Comparison of ENCODE assay signal across 14 cellular contexts in genomic region chr7:150382844-150383225, GRCh38. TPM values are rescaled to one million over a fixed set of nuclear protein-coding genes. Genes with fewer than 3 reads are reported as not detected.
DNase-seq lines count a peak whose midpoint lies in the region; ATAC-seq, FAIRE-seq and TF ChIP-seq lines count a peak whose summit lies in the region.
"Had no signal": no experiment of that assay in that cellular context is flagged by ENCODE, and none has a peak within 500 bp of the region (broad histone marks: within the 10 kb centered on the region; RNA-seq: fewer than 3 reads in every experiment).

No MANE protein-coding gene starts in this region.

- H3K27ac ChIP-seq in endodermal cell (ENCODE audit: low read depth, low read length) = peak overlapping the region; percentile 98
- no peak overlapping the region for H3K27ac ChIP-seq in tibial artery

- no peak overlapping the region for H3K4me3 Mint-ChIP-seq in endodermal cell
- peak overlapping the region; percentile 47 for H3K4me3 Mint-ChIP-seq in progenitor cell of endocrine pancreas (ENCODE audit: low read depth)
- no peak overlapping the region for H3K4me3 Mint-ChIP-seq in naive thymus-derived CD8-positive, alpha-beta T cell

- DNase-seq in GM12891 (ENCODE audit: insufficient read length, low spot score) (no peak), NCI-H526 treated with DMSO at 0.1 percent for 48 hours (lab: John Stamatoyannopoulos, UW) (peak; percentile 99), endodermal cell (no peak), progenitor cell of endocrine pancreas (ENCODE audit: low spot score, unreplicated experiment) (no peak), ecto neural progenitor cell (ENCODE audit: low spot score) (no peak), COR-L47 (lab: John Stamatoyannopoulos, UW) (no peak), tibial artery (no peak)
- no peak for DNase-seq in naive thymus-derived CD8-positive, alpha-beta T cell
- DNase-seq: activated CD4-positive, alpha-beta T cell treated with anti-CD3 and anti-CD28 coated beads for 1 hour; activated T-cell treated with anti-CD3 and anti-CD28 coated beads, Interleukin-2, amount 50 U/mL, for 48 hours; effector CD8-positive, alpha-beta T cell; OCI-M1; SW 1271 had no signal

- H3K36me3 Mint-ChIP-seq in endodermal cell (ENCODE audit: low read depth) (peaks cover 15% of the 10 kb centered on the region), progenitor cell of endocrine pancreas (ENCODE audit: insufficient read depth) (no peaks in the 10 kb centered on the region)
- peaks cover 0 to 2% (median 0%) of the 10 kb centered on the region in 3 donors for H3K36me3 Mint-ChIP-seq in naive thymus-derived CD8-positive, alpha-beta T cell

- peaks cover 48% of the 10 kb centered on the region for H3K4me1 Mint-ChIP-seq in endodermal cell
- H3K4me1 Mint-ChIP-seq in progenitor cell of endocrine pancreas (ENCODE audit: low read depth) = peaks cover 58% of the 10 kb centered on the region
- H3K4me1 Mint-ChIP-seq in naive thymus-derived CD8-positive, alpha-beta T cell = peaks cover 11 to 29% (median 27%) of the 10 kb centered on the region in 4 donors

- H3K4me1 ChIP-seq in endodermal cell (ENCODE audit: control insufficient read depth, insufficient read depth, low read length) (peaks cover 14% of the 10 kb centered on the region), tibial artery (peaks cover 0 to 39% (median 11%) of the 10 kb centered on the region in 4 donors)

- peak; percentile 9 for FAIRE-seq in GM12891 (lab: Jason Lieb, UNC)

- no peak for TF ChIP-seq POLR2A in GM12891 (IDR thresholded peaks at IDR 0.05; ENCODE audit: low read depth, low read length)

- intact Hi-C loops in tibial artery (cut with DNase I; ENCODE audit: low total_unique reads) = loop anchor here (5.0 kb wide), 1 partner anchor 46 kb away; no protein-coding TSS in a partner anchor

- ATAC-seq in naive thymus-derived CD8-positive, alpha-beta T cell = no peak

- H3K9me3 ChIP-seq in endodermal cell (ENCODE audit: control insufficient read depth, low read length) (no peaks in the 10 kb centered on the region), tibial artery (no peaks in the 10 kb centered on the region)

- H3K36me3 ChIP-seq in endodermal cell (ENCODE audit: control insufficient read depth, insufficient read depth, low read length) (no peaks in the 10 kb centered on the region), tibial artery (no peaks in the 10 kb centered on the region)

- no peak overlapping the region for H3K4me3 ChIP-seq in endodermal cell (ENCODE audit: low read length)
- no peak overlapping the region for H3K4me3 ChIP-seq in tibial artery
- H3K4me3 ChIP-seq: skin epidermis had no signal

- WGBS in endodermal cell (ENCODE audit: insufficient coverage in 1 of 2, insufficient read length in 1 of 2), 2 experiments = 90% methylated on average over 4 of the region's 4 CpGs; no CpG with 5 or more reads in 1 of the 2 experiments

- H3K9me3 Mint-ChIP-seq in endodermal cell (no peaks in the 10 kb centered on the region), progenitor cell of endocrine pancreas (ENCODE audit: low read depth) (no peaks in the 10 kb centered on the region)
- H3K9me3 Mint-ChIP-seq in naive thymus-derived CD8-positive, alpha-beta T cell = no peaks in the 10 kb centered on the region

- H3K27me3 Mint-ChIP-seq in endodermal cell (ENCODE audit: insufficient read depth) = no peaks in the 10 kb centered on the region
- no peaks in the 10 kb centered on the region for H3K27me3 Mint-ChIP-seq in progenitor cell of endocrine pancreas
- no peaks in the 10 kb centered on the region for H3K27me3 Mint-ChIP-seq in naive thymus-derived CD8-positive, alpha-beta T cell

- H3K27ac Mint-ChIP-seq in endodermal cell = peak overlapping the region; percentile 55
- peak overlapping the region; percentile 93 for H3K27ac Mint-ChIP-seq in progenitor cell of endocrine pancreas
- peak overlapping the region in 2 of 10 donors; percentile 8 to 32 for H3K27ac Mint-ChIP-seq in naive thymus-derived CD8-positive, alpha-beta T cell

- no peak overlapping the region for H3K9ac ChIP-seq in endodermal cell (ENCODE audit: extremely low read depth, low read length, poor library complexity, severe bottlenecking)

- POLR2A ChIA-PET in naive thymus-derived CD8-positive, alpha-beta T cell (lab: Charles Lee) = interaction anchor here (1.2 kb wide), 1 partner anchor 22 kb away, joined by 6 read pairs; a partner anchor contains a TSS

- H3K27me3 ChIP-seq in endodermal cell (ENCODE audit: control insufficient read depth, insufficient read depth, low read length, poor library complexity, severe bottlenecking) (no peaks in the 10 kb centered on the region), tibial artery (no peaks in the 10 kb centered on the region)

- TF ChIP-seq CTCF in endodermal cell (conservative IDR thresholded peaks at IDR 0.05) (no peak), progenitor cell of endocrine pancreas (IDR thresholded peaks at IDR 0.05; ENCODE audit: unreplicated experiment) (no peak), tibial artery (IDR thresholded peaks at IDR 0.05) (no peak)

TF ChIP-seq in GM12891, 5 proteins besides CTCF, POLR2A, EP300 and RAD21:
- TF ChIP-seq TAF1 (IDR thresholded peaks at IDR 0.05; ENCODE audit: low read depth, low read length) (no peak), PAX5 (IDR thresholded peaks at IDR 0.05; ENCODE audit: insufficient read depth, low read length, severe bottlenecking) (no peak), SPI1 (IDR thresholded peaks at IDR 0.05; ENCODE audit: low read depth, low read length) (no peak), POLR2AphosphoS5 (IDR thresholded peaks at IDR 0.05; ENCODE audit: low read depth, low read length) (no peak), POU2F2 (IDR thresholded peaks at IDR 0.05; ENCODE audit: low read depth, low read length) (no peak)
TF ChIP-seq in GM12891: peak in this region for 0.

RNA-seq across cellular contexts. Expression of gene ZNF775, which starts 3.7 kb away (rescaled TPM):
- 9.7 TPM for polyA plus RNA-seq in GM12891 (2012; ENCODE audit: low read depth, missing spikeins)
- total RNA-seq in endodermal cell (10 to 100 TPM in 1 of 2 donors, 1 to 10 TPM in 1; 10.0 to 11.3 TPM), progenitor cell of endocrine pancreas (10.8 and 13.4 TPM in 2 replicates)
- polyA plus RNA-seq in endodermal cell (2013, experiment 1 of 2) = 18.8 TPM
- 17.2 TPM for polyA plus RNA-seq in endodermal cell (2013, experiment 2 of 2)
- total RNA-seq in naive thymus-derived CD8-positive, alpha-beta T cell = 1 to 10 TPM; 5.6 to 5.9 TPM
- 1 to 10 TPM; 1.5 to 7.6 (median 3.1) TPM for polyA plus RNA-seq in naive thymus-derived CD8-positive, alpha-beta T cell

RNA-seq across cellular contexts. Expression of gene REPIN1, which starts 14.2 kb away (rescaled TPM):
- polyA plus RNA-seq in GM12891 (2012; ENCODE audit: low read depth, missing spikeins) = 94.0 TPM
- total RNA-seq in endodermal cell = 10 to 100 TPM; 85.4 to 94.4 TPM
- polyA plus RNA-seq in endodermal cell (2013, experiment 1 of 2) = 136 TPM
- polyA plus RNA-seq in endodermal cell (2013, experiment 2 of 2) = 119 TPM
- 148 and 153 TPM in 2 replicates for total RNA-seq in progenitor cell of endocrine pancreas
- total RNA-seq in naive thymus-derived CD8-positive, alpha-beta T cell = 100 to 1,000 TPM; 104 to 108 TPM
- polyA plus RNA-seq in naive thymus-derived CD8-positive, alpha-beta T cell = 10 to 100 TPM; 39.8 to 73.0 (median 49.8) TPM

RNA-seq across cellular contexts. Expression of gene RARRES2, which starts 41.4 kb away (rescaled TPM):
- 27.0 TPM for polyA plus RNA-seq in GM12891 (2012; ENCODE audit: low read depth, missing spikeins)
- total RNA-seq in endodermal cell = 10 to 100 TPM; 32.2 to 48.2 TPM
- 31.3 TPM for polyA plus RNA-seq in endodermal cell (2013, experiment 1 of 2)
- polyA plus RNA-seq in endodermal cell (2013, experiment 2 of 2) = 24.1 TPM
- total RNA-seq in progenitor cell of endocrine pancreas = 19.0 and 20.2 TPM in 2 replicates
- total RNA-seq in naive thymus-derived CD8-positive, alpha-beta T cell = under 1 TPM in 1 of 2 experiments, not detected in 1; 0.29 TPM
- not detected for polyA plus RNA-seq in naive thymus-derived CD8-positive, alpha-beta T cell

RNA-seq across cellular contexts. Expression of gene ACTR3C, which starts 59.5 kb away (rescaled TPM):
- 3.9 TPM for polyA plus RNA-seq in GM12891 (2012; ENCODE audit: low read depth, missing spikeins)
- under 1 TPM in 1 of 2 donors, not detected in 1; 0.92 TPM for total RNA-seq in endodermal cell
- polyA plus RNA-seq in endodermal cell (2013, experiment 1 of 2) = 0.46 TPM
- polyA plus RNA-seq in endodermal cell (2013, experiment 2 of 2) = 0.25 TPM
- total RNA-seq in progenitor cell of endocrine pancreas = 2.3 and 3.3 TPM in 2 replicates
- total RNA-seq in naive thymus-derived CD8-positive, alpha-beta T cell = 10 to 100 TPM in 1 of 2 experiments, 1 to 10 TPM in 1; 9.8 to 12.8 TPM
- 1 to 10 TPM; 2.1 to 4.6 (median 3.5) TPM for polyA plus RNA-seq in naive thymus-derived CD8-positive, alpha-beta T cell

RNA-seq across cellular contexts. Expression of gene LRRC61, which starts 59.7 kb away (rescaled TPM):
- polyA plus RNA-seq in GM12891 (2012; ENCODE audit: low read depth, missing spikeins) = 27.7 TPM
- total RNA-seq in endodermal cell (10 to 100 TPM in 1 of 2 donors, under 1 TPM in 1; 0.77 to 27.0 TPM), progenitor cell of endocrine pancreas (28.1 and 28.3 TPM in 2 replicates)
- polyA plus RNA-seq in endodermal cell (2013, experiment 1 of 2) = 24.5 TPM
- 22.8 TPM for polyA plus RNA-seq in endodermal cell (2013, experiment 2 of 2)
- 10 to 100 TPM; 13.8 to 16.0 TPM for total RNA-seq in naive thymus-derived CD8-positive, alpha-beta T cell
- 10 to 100 TPM; 17.8 to 34.3 (median 33.5) TPM for polyA plus RNA-seq in naive thymus-derived CD8-positive, alpha-beta T cell

Comparison
In these comparisons a context has a peak if more than half of its experiments do, and no peak if none do; other contexts are left out.
1. RNA of gene RARRES2, which starts 41.4 kb away (total RNA-seq): 32.2 to 48.2 TPM in endodermal cell and 19.0 to 20.2 TPM in progenitor cell of endocrine pancreas; 0.29 TPM in naive thymus-derived CD8-positive, alpha-beta T cell; every median in the first group is over 10 times any median in the second.